ENCODE assay signal across 11 cellular contexts in genomic region chr21:14116080-14116481, GRCh38.
A peak's percentile ranks its signal among the peaks of the same experiment; 100 is the strongest.
DNase-seq lines count a peak whose midpoint lies in the region; ATAC-seq and TF ChIP-seq lines count a peak whose summit lies in the region.
"Had no signal": no experiment of that assay in that cellular context is flagged by ENCODE, and none has a peak within 500 bp of the region (broad histone marks: within the 10 kb centered on the region; RNA-seq: fewer than 3 reads in every experiment).

No MANE protein-coding gene starts in this region.

- H3K4me1 ChIP-seq in esophagus squamous epithelium (peaks cover 0 to 33% (median 0%) of the 10 kb centered on the region in 3 donors), BE2C (no peaks in the 10 kb centered on the region; the same call in 1 of the 2 replicates)

- H3K27ac Mint-ChIP-seq in naive B cell, result peak overlapping the region; percentile 76 to 96 (median 91)

- intact Hi-C loops in esophagus squamous epithelium (cut with DNase I), result no loop called here

- H3K36me3 ChIP-seq in esophagus squamous epithelium (no peaks in the 10 kb centered on the region), BE2C (no peaks in the 10 kb centered on the region)

- DNase-seq in naive B cell (peak; percentile 54), esophagus squamous epithelium (lab: John Stamatoyannopoulos, UW) (no peak), BE2C (no peak), G401 (ENCODE audit: low spot score) (no peak)
- DNase-seq: GOT3 had no signal

- no peaks in the 10 kb centered on the region for H3K27me3 ChIP-seq in esophagus squamous epithelium
- no peaks in the 10 kb centered on the region for H3K27me3 ChIP-seq in BE2C

- no peaks in the 10 kb centered on the region for H3K27me3 Mint-ChIP-seq in naive B cell

- no peak for TF ChIP-seq CTCF in esophagus squamous epithelium (IDR thresholded peaks at IDR 0.05)
- TF ChIP-seq CTCF in BE2C (IDR thresholded peaks at IDR 0.05; ENCODE audit: low read depth, low read length), result no peak

- H3K4me3 Mint-ChIP-seq in naive B cell, result peak overlapping the region; percentile 42 to 76 (median 56)
- H3K4me3 Mint-ChIP-seq: neural crest cell had no signal

- H3K4me3 ChIP-seq in esophagus squamous epithelium, result no peak overlapping the region
- H3K4me3 ChIP-seq in BE2C (ENCODE audit: low read depth, low read length), result no peak overlapping the region
- H3K4me3 ChIP-seq: SK-N-MC had no signal

- ATAC-seq in GM18907 (IDR thresholded peaks at IDR 0.05; ENCODE audit: unreplicated experiment) (peak; percentile 85), GM21529 (IDR thresholded peaks at IDR 0.05; ENCODE audit: unreplicated experiment) (peak; percentile 72), HG03103 (IDR thresholded peaks at IDR 0.05; ENCODE audit: low read depth, unreplicated experiment) (peak; percentile 87), naive B cell (ENCODE audit: low read depth in 2 of 2) (peak; percentile 88 to 90)

- in situ Hi-C loops in G401 (cut with HindIII; ENCODE audit: low sequenced_read_pairs), result no loop called here

- no peak overlapping the region for H3K27ac ChIP-seq in esophagus squamous epithelium
- H3K27ac ChIP-seq: epithelial cell of prostate, SK-N-MC had no signal

- no peaks in the 10 kb centered on the region for H3K36me3 Mint-ChIP-seq in naive B cell

- WGBS in esophagus squamous epithelium, 2 donors, result 84 to 85% methylated on average over 6 of the region's 6 CpGs

- no peak for TF ChIP-seq POLR2A in esophagus squamous epithelium (IDR thresholded peaks at IDR 0.05)

- peaks cover 17 to 40% (median 38%) of the 10 kb centered on the region in 3 donors for H3K4me1 Mint-ChIP-seq in naive B cell
- H3K4me1 Mint-ChIP-seq: neural crest cell had no signal

- no peaks in the 10 kb centered on the region for H3K9me3 ChIP-seq in esophagus squamous epithelium
- H3K9me3 ChIP-seq in BE2C, result no peaks in the 10 kb centered on the region

- peaks cover 0 to 5% (median 3%) of the 10 kb centered on the region in 7 donors for H3K9me3 Mint-ChIP-seq in naive B cell
